In genomic region chr11:118916842-118917388, GRCh38 we compare ENCODE assay signal across 9 cellular contexts. TPM values are rescaled to one million over a fixed set of nuclear protein-coding genes. Genes with fewer than 3 reads are reported as not detected.
DNase-seq lines count a peak whose midpoint lies in the region; ATAC-seq and TF ChIP-seq lines count a peak whose summit lies in the region.
"Had no signal": no experiment of that assay in that cellular context is flagged by ENCODE, and none has a peak within 500 bp of the region (broad histone marks: within the 10 kb centered on the region; RNA-seq: fewer than 3 reads in every experiment).

No MANE protein-coding gene starts in this region.

- intact Hi-C loops in sciatic nerve (cut with DNase I): no loop called here

- no peak for ATAC-seq in sciatic nerve
- no peak for ATAC-seq in GM21619 (IDR thresholded peaks at IDR 0.05; ENCODE audit: unreplicated experiment)

- peak overlapping the region; percentile 19 for H3K27ac ChIP-seq in WERI-Rb-1

- DNase-seq in EH (ENCODE audit: low read depth): peak; percentile 98
- DNase-seq in WERI-Rb-1: no peak
- peak; percentile 82 to 93 for DNase-seq in foreskin fibroblast
- DNase-seq in sciatic nerve (ENCODE audit: low spot score): peak; percentile 66
- no peak for DNase-seq in T-helper 9 cell
- no peak for DNase-seq in NCI-H748 treated with DMSO at 0.1 percent for 48 hours (lab: John Stamatoyannopoulos, UW)
- DNase-seq in stimulated activated CD4-positive, alpha-beta T cell treated with anti-CD3 and anti-CD28 coated beads, Interleukin-4, amount 100 ng/mL, for 24 hours: no peak

- no peaks in the 10 kb centered on the region for H3K27me3 ChIP-seq in WERI-Rb-1 (ENCODE audit: insufficient read depth, low read depth, severe bottlenecking)

- H3K36me3 ChIP-seq in WERI-Rb-1: no peaks in the 10 kb centered on the region

- no peaks in the 10 kb centered on the region for H3K9me3 ChIP-seq in WERI-Rb-1 (ENCODE audit: severe bottlenecking)

- H3K4me3 ChIP-seq in WERI-Rb-1 (ENCODE audit: low read depth, low read length): no peak overlapping the region
- peak overlapping the region; percentile 21 to 99 for H3K4me3 ChIP-seq in foreskin fibroblast (ENCODE audit: low read depth in 1 of 2, low read length in 2 of 2)

- TF ChIP-seq CTCF in WERI-Rb-1 (IDR thresholded peaks at IDR 0.05; ENCODE audit: low read depth, low read length) (no peak), foreskin fibroblast (IDR thresholded peaks at IDR 0.05; ENCODE audit: low read depth, low read length) (no peak)

RNA-seq across cellular contexts. Expression of gene BCL9L, which starts 8.8 kb away (rescaled TPM):
- total RNA-seq in sciatic nerve: 53.6 TPM

RNA-seq across cellular contexts. Expression of gene CXCR5, which starts 33.2 kb away (rescaled TPM):
- total RNA-seq in sciatic nerve: 0.18 TPM
- total RNA-seq: HT1080 had no signal

RNA-seq across cellular contexts. Expression of gene UPK2, which starts 39.2 kb away (rescaled TPM):
- total RNA-seq in sciatic nerve: not detected
- total RNA-seq: HT1080 had no signal

RNA-seq across cellular contexts. Expression of gene FOXR1, which starts 54.6 kb away (rescaled TPM):
- total RNA-seq in sciatic nerve: not detected
- total RNA-seq: HT1080 had no signal

Comparison
In these comparisons a context has a peak if more than half of its experiments do, and no peak if none do; other contexts are left out.
1. DNase-seq: peak in EH (single experiment), foreskin fibroblast (2 of 2) and sciatic nerve (single experiment); none in WERI-Rb-1 (single experiment), T-helper 9 cell (single experiment), NCI-H748 treated with DMSO at 0.1 percent for 48 hours (single experiment) and stimulated activated CD4-positive, alpha-beta T cell treated with anti-CD3 and anti-CD28 coated beads, Interleukin-4, amount 100 ng/mL, for 24 hours (single experiment).